Comparison of ENCODE assay signal across 12 cellular contexts in genomic region chr17:67171560-67171959, GRCh38.
DNase-seq lines count a peak whose midpoint lies in the region; ATAC-seq and TF ChIP-seq lines count a peak whose summit lies in the region.
"Had no signal": no experiment of that assay in that cellular context is flagged by ENCODE, and none has a peak within 500 bp of the region (broad histone marks: within the 10 kb centered on the region; RNA-seq: fewer than 3 reads in every experiment).

No MANE protein-coding gene starts in this region.

- intact Hi-C loops in ovary (cut with DNase I): no loop called here

- no peaks in the 10 kb centered on the region for H3K27me3 Mint-ChIP-seq in stimulated activated naive CD8-positive, alpha-beta T cell treated with anti-CD3 and anti-CD28 coated beads, Interleukin-15, amount 100 ng/mL, for 72 hours

- no peak overlapping the region for H3K4me3 ChIP-seq in ovary

- no peak for TF ChIP-seq CTCF in ovary (IDR thresholded peaks at IDR 0.05)

- no peak overlapping the region for H3K27ac ChIP-seq in ovary

- no peaks in the 10 kb centered on the region for H3K36me3 ChIP-seq in ovary

- no peaks in the 10 kb centered on the region for H3K9me3 ChIP-seq in ovary

- H3K9me3 Mint-ChIP-seq in stimulated activated naive CD8-positive, alpha-beta T cell treated with anti-CD3 and anti-CD28 coated beads, Interleukin-15, amount 100 ng/mL, for 72 hours: no peaks in the 10 kb centered on the region

- no peaks in the 10 kb centered on the region for H3K27me3 ChIP-seq in ovary

- H3K27ac Mint-ChIP-seq in stimulated activated naive CD8-positive, alpha-beta T cell treated with anti-CD3 and anti-CD28 coated beads, Interleukin-15, amount 100 ng/mL, for 72 hours: peak overlapping the region in 1 of 2 donors; percentile 4

- no peaks in the 10 kb centered on the region for H3K4me1 ChIP-seq in ovary (ENCODE audit: insufficient read depth)

- WGBS in ovary, 3 donors: 75 to 79% (median 77%) methylated on average over 4 of the region's 4 CpGs

- no peak for TF ChIP-seq EP300 in ovary (IDR thresholded peaks at IDR 0.05)

- peak; percentile 71 for DNase-seq in MV-4-11 (lab: John Stamatoyannopoulos, UW)
- no peak for DNase-seq in iPS-NIHi7 (ENCODE audit: extremely low spot score)
- DNase-seq in ovary: no peak
- DNase-seq in stimulated activated naive CD8-positive, alpha-beta T cell treated with anti-CD3 and anti-CD28 coated beads, Interleukin-15, amount 100 ng/mL, for 72 hours: no peak
- no peak for DNase-seq in inferior parietal cortex (ENCODE audit: extremely low spot score)
- DNase-seq: activated naive CD4-positive, alpha-beta T cell treated with Interleukin-2 at 50 U/mL for 16 hours; hippocampal formation; NCI-H1092; OCI-M1 had no signal

- no peak for TF ChIP-seq POLR2A in ovary (IDR thresholded peaks at IDR 0.05)

- ATAC-seq in GM18502 (IDR thresholded peaks at IDR 0.05; ENCODE audit: poor library complexity, unreplicated experiment): peak; percentile 98
- peak; percentile 96 for ATAC-seq in GM19455 (IDR thresholded peaks at IDR 0.05; ENCODE audit: unreplicated experiment)
- peak; percentile 87 for ATAC-seq in HG02970 (IDR thresholded peaks at IDR 0.05; ENCODE audit: low FRiP score, unreplicated experiment)
- no peak for ATAC-seq in stimulated activated naive CD8-positive, alpha-beta T cell treated with anti-CD3 and anti-CD28 coated beads, Interleukin-15, amount 100 ng/mL, for 72 hours

- H3K4me3 Mint-ChIP-seq in stimulated activated naive CD8-positive, alpha-beta T cell treated with anti-CD3 and anti-CD28 coated beads, Interleukin-15, amount 100 ng/mL, for 72 hours: no peak overlapping the region

- no peaks in the 10 kb centered on the region for H3K4me1 Mint-ChIP-seq in stimulated activated naive CD8-positive, alpha-beta T cell treated with anti-CD3 and anti-CD28 coated beads, Interleukin-15, amount 100 ng/mL, for 72 hours
